ENCODE assay signal across 9 cellular contexts in the genomic region with DNA sequence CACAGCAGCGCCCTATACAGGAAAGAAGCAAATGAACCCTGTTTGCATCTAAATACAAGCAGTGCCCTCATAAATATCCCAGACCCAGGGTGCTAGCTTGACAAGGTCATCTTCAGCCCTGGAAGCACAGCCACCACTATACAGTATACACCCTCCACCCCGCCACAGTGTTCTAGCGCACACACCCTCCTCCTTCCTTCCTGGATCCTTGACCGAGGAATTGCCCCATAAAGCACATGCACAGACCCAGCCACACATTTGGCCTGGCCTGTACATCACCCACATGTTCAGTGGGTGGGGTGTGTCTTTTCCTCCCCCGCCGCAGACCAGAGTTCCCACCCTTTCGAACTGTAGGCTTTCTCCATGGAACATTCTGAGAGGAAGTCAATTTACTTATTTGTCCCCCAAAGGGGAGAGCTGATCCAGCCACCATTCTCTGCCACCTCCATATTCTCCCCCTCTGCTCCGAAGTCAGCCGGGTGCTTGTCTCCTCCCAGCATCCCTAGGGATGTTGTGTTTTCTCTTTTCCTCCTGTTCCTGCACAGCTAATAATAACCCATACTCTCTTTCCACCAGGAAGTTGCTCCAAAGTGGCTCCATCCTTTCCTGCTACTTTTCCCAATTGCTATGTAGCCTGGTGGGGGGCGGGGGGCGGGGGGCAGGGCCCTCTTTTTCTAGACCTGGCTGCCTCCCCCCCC. TPM values are rescaled to one million over a fixed set of nuclear protein-coding genes. Genes with fewer than 3 reads are reported as not detected.
DNase-seq lines count a peak whose midpoint lies in the region; ATAC-seq, FAIRE-seq and TF ChIP-seq lines count a peak whose summit lies in the region.
"Had no signal": no experiment of that assay in that cellular context is flagged by ENCODE, and none has a peak within 500 bp of the region (broad histone marks: within the 10 kb centered on the region; RNA-seq: fewer than 3 reads in every experiment).

No MANE protein-coding gene starts in this region.

- H3K27me3 ChIP-seq in K562 (ENCODE audit: control insufficient read depth in 2 of 2, insufficient read depth in 2 of 2, low read length in 2 of 2), result peaks cover 7 to 53% of the 10 kb centered on the region in 2 experiments; a peak in 3 of 5 replicates

- H3K4me2 ChIP-seq in A549 (no peak overlapping the region), K562 (ENCODE audit: insufficient read depth, low read length) (no peak overlapping the region)

- DNase-seq in A549 (ENCODE audit: low read depth in 1 of 2, low spot score in 1 of 2), result no peak
- DNase-seq in K562 (ENCODE audit: extremely low read depth in 1 of 4, low spot score in 3 of 4), result peak in 1 of 4 experiments; percentile 35
- DNase-seq in memory B cell (ENCODE audit: low spot score in 2 of 2), result no peak
- no peak for DNase-seq in COR-L47 (lab: John Stamatoyannopoulos, UW)
- DNase-seq in HT-29 (ENCODE audit: low spot score), result no peak
- DNase-seq in occipital lobe (lab: John Stamatoyannopoulos, UW), result no peak

- ATAC-seq in A549, result peak; percentile 13 to 16; a peak in 1 of 6 replicates
- peak; percentile 53 for ATAC-seq in K562
- no peak for ATAC-seq in memory B cell (ENCODE audit: low read depth)
- ATAC-seq in HG03571 (IDR thresholded peaks at IDR 0.05; ENCODE audit: unreplicated experiment), result no peak

- H3K9me3 Mint-ChIP-seq in memory B cell, result no peaks in the 10 kb centered on the region

- no peak for TF ChIP-seq RAD21 in A549 (conservative IDR thresholded peaks at IDR 0.05 in 1 of 2, IDR thresholded peaks at IDR 0.05 in 1 of 2)
- no peak for TF ChIP-seq RAD21 in K562 (CRISPR knock-in tag; conservative IDR thresholded peaks at IDR 0.05 in 1 of 2, IDR thresholded peaks at IDR 0.05 in 1 of 2)

- TF ChIP-seq EP300 in A549 (IDR thresholded peaks at IDR 0.05) (no peak), K562 (IDR thresholded peaks at IDR 0.05; ENCODE audit: low read length) (no peak)

- TF ChIP-seq POLR2A in A549 (IDR thresholded peaks at IDR 0.05; ENCODE audit: low read length), result no peak
- TF ChIP-seq POLR2A in K562 (conservative IDR thresholded peaks at IDR 0.05), result no peak

- 72% methylated on average over 11 of the region's 11 CpGs for WGBS in A549 (ENCODE audit: missing lambda C conversion rate)
- WGBS in K562 (ENCODE audit: insufficient coverage, low coverage, missing lambda C conversion rate), result 1% methylated on average over 11 of the region's 11 CpGs

- POLR2A ChIA-PET in A549 (lab: Yijun Ruan, JAX) (interaction anchor here (0.6 kb wide), 1 partner anchor 24 kb away, joined by 3 read pairs; no protein-coding TSS in a partner anchor), K562 (lab: Yijun Ruan, JAX) (interaction anchor here (0.6 to 1.1 kb wide), 2 partner anchors 9 to 14 kb away, joined by 3 to 5 read pairs; no protein-coding TSS in a partner anchor)

- H3K4me1 Mint-ChIP-seq in memory B cell, result peaks cover 62% of the 10 kb centered on the region

- TF ChIP-seq CTCF in A549 (IDR thresholded peaks at IDR 0.05), result no peak
- no peak for TF ChIP-seq CTCF in K562 (IDR thresholded peaks at IDR 0.05 in 2 of 3, conservative IDR thresholded peaks at IDR 0.05 in 1 of 3; ENCODE audit: insufficient read depth in 2 of 3, low read depth in 1 of 3, low read length in 3 of 3)

- H3K9me1 ChIP-seq in K562 (ENCODE audit: control insufficient read depth, insufficient read depth, low read length), result no peaks in the 10 kb centered on the region

- BruUV-seq in K562 (replicated peaks; lab: Mats Ljungman, UMichigan), result no TSS peak

- H3K27ac ChIP-seq in A549 (no peak overlapping the region), KOPT-K1 (ENCODE audit: low read depth, low read length, poor library complexity, severe bottlenecking) (peak overlapping the region; percentile 78), K562 (ENCODE audit: extremely low read depth, low read depth, low read length) (no peak overlapping the region)

- H3K9ac ChIP-seq in K562 (ENCODE audit: insufficient read depth in 1 of 2, low read depth in 2 of 2, low read length in 2 of 2), result peak overlapping the region in 1 of 2 experiments; percentile 41; a peak in 1 of 4 replicates

- H3K4me1 ChIP-seq in A549 (peaks cover 5% of the 10 kb centered on the region; the same call in 1 of the 3 replicates), K562 (replicated peaks in 1 of 2; ENCODE audit: control insufficient read depth in 2 of 2, insufficient read depth in 2 of 2, low read length in 2 of 2) (peaks cover 6 to 22% of the 10 kb centered on the region in 2 experiments; a peak in 4 of 5 replicates)

- no peaks in the 10 kb centered on the region for H3K79me2 ChIP-seq in K562 (ENCODE audit: control insufficient read depth, insufficient read depth, low read length)

- FAIRE-seq in A549 (lab: Jason Lieb, UNC) (no peak), K562 (lab: Jason Lieb, UNC) (no peak)

- H3K4me3 ChIP-seq in A549, result no peak overlapping the region
- H3K4me3 ChIP-seq in K562, result no peak overlapping the region

- H3K36me3 Mint-ChIP-seq in memory B cell, result peaks cover 14% of the 10 kb centered on the region

- no peaks in the 10 kb centered on the region for H3K27me3 Mint-ChIP-seq in memory B cell

- in situ Hi-C loops in K562 (cut with MboI), result no loop called here

- peaks cover 39% of the 10 kb centered on the region for H3K36me3 ChIP-seq in KOPT-K1 (ENCODE audit: insufficient read depth, low read length)
- no peaks in the 10 kb centered on the region for H3K36me3 ChIP-seq in K562 (ENCODE audit: control insufficient read depth, insufficient read depth, low read length)

- peak overlapping the region; percentile 52 for H3K4me3 Mint-ChIP-seq in memory B cell

- no peaks in the 10 kb centered on the region for H4K20me1 ChIP-seq in K562 (replicated peaks; ENCODE audit: control insufficient read depth, insufficient read depth, low read length)

- peak overlapping the region; percentile 68 for H3K27ac Mint-ChIP-seq in memory B cell

- H3K9me3 ChIP-seq in A549, result no peaks in the 10 kb centered on the region
- no peaks in the 10 kb centered on the region for H3K9me3 ChIP-seq in KOPT-K1 (ENCODE audit: insufficient read depth, low read length, poor library complexity, severe bottlenecking)
- no peaks in the 10 kb centered on the region for H3K9me3 ChIP-seq in K562 (replicated peaks; ENCODE audit: control insufficient read depth, insufficient read depth, low read depth, low read length)

- H2AFZ ChIP-seq in K562 (ENCODE audit: low read depth, low read length), result no peak overlapping the region

- intact Hi-C loops in K562 (cut with micrococcal nuclease), result no loop called here

- CTCF ChIA-PET in A549 (lab: Yijun Ruan, JAX), result interaction anchor here (1.4 to 13.5 kb wide), 4 partner anchors 10 to 37 kb away, joined by 3 to 161 read pairs (median 4); a partner anchor contains a TSS
- CTCF ChIA-PET in K562 (lab: Yijun Ruan, JAX; ENCODE audit: low intra/inter-chr PET ratio), result no interaction called here

RNA-seq across cellular contexts. Expression of a gene that starts 6.6 kb away (rescaled TPM):
- not detected in 2 replicates for polyA plus RNA-seq in A549 (2011; rRNA removed)
- polyA plus RNA-seq in A549 (2012; cell fraction: cytosol; rRNA removed), result not detected in 2 replicates
- 0.02 TPM in 1 of 2 replicates, not detected in the other for polyA plus RNA-seq in A549 (2012; cell fraction: nucleus; rRNA removed)
- not detected in 3 replicates for polyA plus RNA-seq in A549 (2017; fragmentation: RNase III; extraction: RNeasy Plus Mini Kit Qiagen cat#74134 plus additional on column Dnase treatment)
- not detected in 2 replicates for polyA minus RNA-seq in A549 (2011; rRNA and poly(A)+ RNA removed)
- total RNA-seq in K562 (2011; cell fraction: chromatin; rRNA removed; ENCODE audit: low replicate concordance), result not detected in 2 replicates
- total RNA-seq in K562 (2011; cell fraction: nucleolus; rRNA removed), result not detected in 2 replicates
- total RNA-seq in K562 (2011; cell fraction: nucleoplasm; rRNA removed), result not detected in 2 replicates
- total RNA-seq in K562 (2014; rRNA removed), result not detected in 2 replicates
- total RNA-seq in K562 (2014; rRNA removed; fragmentation: Illumina TruSeq; extraction: Trizol), result not detected in 2 replicates
- not detected in 2 replicates for total RNA-seq in K562 (2015; rRNA removed; fragmentation: Illumina TruSeq; extraction: Trizol)
- 0.09 TPM in 1 of 2 replicates, not detected in the other for total RNA-seq in K562 (2021)
- polyA plus RNA-seq in K562 (2011; rRNA removed), result not detected in 2 replicates
- polyA plus RNA-seq in K562 (2011; cell fraction: cytosol; rRNA removed), result not detected in 2 replicates
- polyA plus RNA-seq in K562 (2011; cell fraction: nucleus; rRNA removed), result not detected in 2 replicates
- not detected in 2 replicates for polyA plus RNA-seq in K562 (2012)
- not detected in 2 replicates for polyA plus RNA-seq in K562 (2014; fragmentation: Illumina TruSeq; extraction: Trizol)
- polyA plus RNA-seq in K562 (2014; fragmentation: Nextera tagmentation; extraction: Ambion mirVana), result not detected
- polyA plus RNA-seq in K562 (2014; rRNA removed), result not detected in 2 replicates
- polyA minus RNA-seq in K562 (2011; rRNA and poly(A)+ RNA removed), result not detected in 2 replicates
- polyA minus RNA-seq in K562 (2011; cell fraction: cytosol; rRNA and poly(A)+ RNA removed), result not detected in 2 replicates
- not detected in 2 replicates for polyA minus RNA-seq in K562 (2011; cell fraction: nucleus; rRNA and poly(A)+ RNA removed)
- not detected in 2 replicates for total RNA-seq in HT-29 (2014; rRNA removed; shearing (Covaris generic))
- total RNA-seq in occipital lobe, result 0.62 TPM
- total RNA-seq: MCF 10A had no signal

RNA-seq across cellular contexts. Expression of a gene that starts 6.7 kb away (rescaled TPM):
- not detected in 2 replicates for polyA plus RNA-seq in A549 (2011; rRNA removed)
- polyA plus RNA-seq in A549 (2012; cell fraction: cytosol; rRNA removed), result 0.04 and 0.21 TPM in 2 replicates
- not detected in 2 replicates for polyA plus RNA-seq in A549 (2012; cell fraction: nucleus; rRNA removed)
- 0.25 to 0.34 TPM (median 0.31 TPM) in 3 replicates for polyA plus RNA-seq in A549 (2017; fragmentation: RNase III; extraction: RNeasy Plus Mini Kit Qiagen cat#74134 plus additional on column Dnase treatment)
- polyA minus RNA-seq in A549 (2011; rRNA and poly(A)+ RNA removed), result not detected in 2 replicates
- not detected in 2 replicates for total RNA-seq in K562 (2011; cell fraction: chromatin; rRNA removed; ENCODE audit: low replicate concordance)
- total RNA-seq in K562 (2011; cell fraction: nucleolus; rRNA removed), result not detected in 2 replicates
- not detected in 2 replicates for total RNA-seq in K562 (2011; cell fraction: nucleoplasm; rRNA removed)
- total RNA-seq in K562 (2014; rRNA removed), result not detected in 2 replicates
- total RNA-seq in K562 (2014; rRNA removed; fragmentation: Illumina TruSeq; extraction: Trizol), result not detected in 2 replicates
- not detected in 2 replicates for total RNA-seq in K562 (2015; rRNA removed; fragmentation: Illumina TruSeq; extraction: Trizol)
- total RNA-seq in K562 (2021), result not detected in 2 replicates
- not detected in 2 replicates for polyA plus RNA-seq in K562 (2011; rRNA removed)
- polyA plus RNA-seq in K562 (2011; cell fraction: cytosol; rRNA removed), result not detected in 2 replicates
- polyA plus RNA-seq in K562 (2011; cell fraction: nucleus; rRNA removed), result not detected in 2 replicates
- not detected in 2 replicates for polyA plus RNA-seq in K562 (2012)
- polyA plus RNA-seq in K562 (2014; fragmentation: Illumina TruSeq; extraction: Trizol), result not detected in 2 replicates
- not detected for polyA plus RNA-seq in K562 (2014; fragmentation: Nextera tagmentation; extraction: Ambion mirVana)
- polyA plus RNA-seq in K562 (2014; rRNA removed), result not detected in 2 replicates
- not detected in 2 replicates for polyA minus RNA-seq in K562 (2011; rRNA and poly(A)+ RNA removed)
- not detected in 2 replicates for polyA minus RNA-seq in K562 (2011; cell fraction: cytosol; rRNA and poly(A)+ RNA removed)
- polyA minus RNA-seq in K562 (2011; cell fraction: nucleus; rRNA and poly(A)+ RNA removed), result not detected in 2 replicates
- not detected in 2 replicates for total RNA-seq in HT-29 (2014; rRNA removed; shearing (Covaris generic))
- total RNA-seq in occipital lobe, result 0.31 TPM
- total RNA-seq: MCF 10A had no signal

RNA-seq across cellular contexts. Expression of a gene that starts 13.5 kb away (rescaled TPM):
- 0.32 and 0.34 TPM in 2 replicates for polyA plus RNA-seq in A549 (2011; rRNA removed)
- 0.78 and 0.97 TPM in 2 replicates for polyA plus RNA-seq in A549 (2012; cell fraction: cytosol; rRNA removed)
- 0.92 and 0.97 TPM in 2 replicates for polyA plus RNA-seq in A549 (2012; cell fraction: nucleus; rRNA removed)
- 0.98 to 1.6 TPM (median 1.1 TPM) in 3 replicates for polyA plus RNA-seq in A549 (2017; fragmentation: RNase III; extraction: RNeasy Plus Mini Kit Qiagen cat#74134 plus additional on column Dnase treatment)
- polyA minus RNA-seq in A549 (2011; rRNA and poly(A)+ RNA removed), result 0.10 and 0.70 TPM in 2 replicates
- total RNA-seq in K562 (2011; cell fraction: chromatin; rRNA removed; ENCODE audit: low replicate concordance), result not detected in 2 replicates
- 0.17 TPM in 1 of 2 replicates, not detected in the other for total RNA-seq in K562 (2011; cell fraction: nucleolus; rRNA removed)
- total RNA-seq in K562 (2011; cell fraction: nucleoplasm; rRNA removed), result not detected in 2 replicates
- 0.16 TPM in 1 of 2 replicates, not detected in the other for total RNA-seq in K562 (2014; rRNA removed)
- not detected in 2 replicates for total RNA-seq in K562 (2014; rRNA removed; fragmentation: Illumina TruSeq; extraction: Trizol)
- 0.07 TPM in 1 of 2 replicates, not detected in the other for total RNA-seq in K562 (2015; rRNA removed; fragmentation: Illumina TruSeq; extraction: Trizol)
- 0.13 TPM in 1 of 2 replicates, not detected in the other for total RNA-seq in K562 (2021)
- 0.06 TPM in 1 of 2 replicates, not detected in the other for polyA plus RNA-seq in K562 (2011; rRNA removed)
- 0.21 TPM in 1 of 2 replicates, not detected in the other for polyA plus RNA-seq in K562 (2011; cell fraction: cytosol; rRNA removed)
- polyA plus RNA-seq in K562 (2011; cell fraction: nucleus; rRNA removed), result 0.09 TPM in 1 of 2 replicates, not detected in the other
- polyA plus RNA-seq in K562 (2012), result 0.09 and 0.54 TPM in 2 replicates
- not detected in 2 replicates for polyA plus RNA-seq in K562 (2014; fragmentation: Illumina TruSeq; extraction: Trizol)
- not detected for polyA plus RNA-seq in K562 (2014; fragmentation: Nextera tagmentation; extraction: Ambion mirVana)
- not detected in 2 replicates for polyA plus RNA-seq in K562 (2014; rRNA removed)
- polyA minus RNA-seq in K562 (2011; rRNA and poly(A)+ RNA removed), result not detected in 2 replicates
- polyA minus RNA-seq in K562 (2011; cell fraction: cytosol; rRNA and poly(A)+ RNA removed), result not detected in 2 replicates
- not detected in 2 replicates for polyA minus RNA-seq in K562 (2011; cell fraction: nucleus; rRNA and poly(A)+ RNA removed)
- not detected in 2 replicates for total RNA-seq in HT-29 (2014; rRNA removed; shearing (Covaris generic))
- 1.6 TPM for total RNA-seq in occipital lobe
- total RNA-seq: MCF 10A had no signal

Comparison
In these comparisons a context has a peak if more than half of its experiments do, and no peak if none do; other contexts are left out.
1. ATAC-seq: peak in A549 (2 of 2) and K562 (single experiment); none in memory B cell (single experiment) and HG03571 (single experiment).